8 cellular contexts compared by ENCODE assay signal in genomic region chr2:216222650-216223352, GRCh38.
DNase-seq lines count a peak whose midpoint lies in the region; ATAC-seq and TF ChIP-seq lines count a peak whose summit lies in the region.

No MANE protein-coding gene starts in this region.

- TF ChIP-seq CTCF in GM12864 (IDR thresholded peaks at IDR 0.05; ENCODE audit: low read depth, low read length, missing control alignments) (peak; percentile 51), lower leg skin (IDR thresholded peaks at IDR 0.05) (no peak)

- DNase-seq in GM12864 (ENCODE audit: low read depth) (peak; percentile 22), astrocyte of the hippocampus (ENCODE audit: low read depth, low spot score) (peak; percentile 46), H4 (ENCODE audit: low spot score) (no peak), NCI-H1092 (lab: John Stamatoyannopoulos, UW) (no peak), Ammon's horn (ENCODE audit: low spot score) (no peak), lower leg skin (ENCODE audit: low spot score in 2 of 2) (no peak)

- WGBS in lower leg skin, 2 donors = 53 to 60% methylated on average over 4 of the region's 4 CpGs

- no peak overlapping the region for H3K4me3 ChIP-seq in GM12864 (ENCODE audit: low read depth, low read length)
- no peak overlapping the region for H3K4me3 ChIP-seq in lower leg skin (ENCODE audit: low read depth, poor library complexity, severe bottlenecking)

- ATAC-seq in GM19468 (IDR thresholded peaks at IDR 0.05; ENCODE audit: extremely low read depth, unreplicated experiment) (peak; percentile 33), HG03469 (IDR thresholded peaks at IDR 0.05; ENCODE audit: unreplicated experiment) (peak; percentile 57)

- no peak for TF ChIP-seq POLR2A in lower leg skin (IDR thresholded peaks at IDR 0.05)

- intact Hi-C loops in lower leg skin (cut with DNase I; ENCODE audit: low total_unique reads) = no loop called here

Comparison
In these comparisons a context has a peak if more than half of its experiments do, and no peak if none do; other contexts are left out.
1. DNase-seq: peak in GM12864 (single experiment) and astrocyte of the hippocampus (single experiment); none in H4 (single experiment), NCI-H1092 (single experiment), Ammon's horn (single experiment) and lower leg skin (0 of 2).